Comparison of ENCODE assay signal across 12 cellular contexts in the genomic region with DNA sequence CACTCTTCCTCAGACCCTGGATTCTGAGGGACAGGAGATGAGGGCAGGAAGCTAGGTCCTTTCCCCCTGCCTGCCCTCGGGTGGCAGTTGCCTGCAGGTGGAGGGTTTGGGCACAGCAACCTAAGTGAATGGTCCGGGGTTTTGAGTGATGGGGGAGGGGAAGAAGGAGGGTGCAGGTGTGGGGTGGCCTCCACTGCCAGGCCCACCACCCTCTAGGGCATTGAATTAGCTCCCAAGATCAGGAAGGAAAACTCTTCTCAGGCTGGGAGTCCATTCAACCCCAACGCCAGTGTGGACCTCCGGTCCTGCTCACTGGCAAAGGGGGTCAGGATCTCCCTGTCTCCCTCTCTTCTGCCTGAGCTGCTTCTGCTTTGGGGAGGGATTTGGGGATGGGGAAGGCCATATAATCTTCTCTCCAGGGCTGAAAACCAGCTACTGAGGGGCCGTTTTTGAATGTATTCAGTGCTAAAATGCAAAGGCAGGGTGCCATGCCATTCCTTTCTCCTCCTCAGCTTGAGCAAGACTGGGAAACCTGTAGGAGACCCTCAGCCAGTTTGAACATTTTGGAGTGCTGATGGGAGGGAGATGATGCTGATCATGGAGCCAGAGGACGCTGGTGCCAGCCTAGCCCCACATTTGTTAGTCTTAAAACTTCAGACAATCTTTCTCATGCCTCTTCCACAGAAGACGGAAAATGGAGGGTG. TPM values are rescaled to one million over a fixed set of nuclear protein-coding genes. Genes with fewer than 3 reads are reported as not detected.
DNase-seq lines count a peak whose midpoint lies in the region; ATAC-seq and TF ChIP-seq lines count a peak whose summit lies in the region.
"Had no signal": no experiment of that assay in that cellular context is flagged by ENCODE, and none has a peak within 500 bp of the region (broad histone marks: within the 10 kb centered on the region; RNA-seq: fewer than 3 reads in every experiment).

No MANE protein-coding gene starts in this region.

- TF ChIP-seq POLR2A in esophagus squamous epithelium (IDR thresholded peaks at IDR 0.05) (no peak), transverse colon (IDR thresholded peaks at IDR 0.05) (no peak)

- H3K4me3 Mint-ChIP-seq in activated naive CD4-positive, alpha-beta T cell treated with anti-CD3 and anti-CD28 coated beads, Interleukin-2, amount 10 ng/mL, durations not matched to agents 7 days and 5 days: no peak overlapping the region
- peak overlapping the region; percentile 86 for H3K4me3 Mint-ChIP-seq in T-helper 17 cell

- peaks cover 65% of the 10 kb centered on the region for H3K4me1 Mint-ChIP-seq in activated naive CD4-positive, alpha-beta T cell treated with anti-CD3 and anti-CD28 coated beads, Interleukin-2, amount 10 ng/mL, durations not matched to agents 7 days and 5 days
- H3K4me1 Mint-ChIP-seq in T-helper 17 cell: peaks cover 51% of the 10 kb centered on the region

- CTCF ChIA-PET in activated naive CD4-positive, alpha-beta T cell treated with anti-CD3 and anti-CD28 coated beads, Interleukin-2, amount 10 ng/mL, durations not matched to agents 7 days and 5 days (lab: Charles Lee): interaction anchor here (1.3 to 2.4 kb wide), 4 partner anchors 9 to 135 kb away, joined by 3 to 14 read pairs (median 6); a partner anchor contains a TSS

- H3K27me3 Mint-ChIP-seq in activated naive CD4-positive, alpha-beta T cell treated with anti-CD3 and anti-CD28 coated beads, Interleukin-2, amount 10 ng/mL, durations not matched to agents 7 days and 5 days: no peaks in the 10 kb centered on the region
- no peaks in the 10 kb centered on the region for H3K27me3 Mint-ChIP-seq in T-helper 17 cell

- WGBS in esophagus squamous epithelium, 2 donors: 64 to 71% methylated on average over 4 to 6 of the region's 7 CpGs
- 49 to 50% methylated on average over 2 to 7 of the region's 7 CpGs for WGBS in transverse colon (ENCODE audit: low coverage in 1 of 2), 2 donors

- H3K9me3 ChIP-seq in T-helper 17 cell (ENCODE audit: control insufficient read depth, low read length, poor library complexity, severe bottlenecking) (no peaks in the 10 kb centered on the region), esophagus squamous epithelium (no peaks in the 10 kb centered on the region), transverse colon (no peaks in the 10 kb centered on the region)

- H3K27ac Mint-ChIP-seq in activated naive CD4-positive, alpha-beta T cell treated with anti-CD3 and anti-CD28 coated beads, Interleukin-2, amount 10 ng/mL, durations not matched to agents 7 days and 5 days: peak overlapping the region; percentile 61
- peak overlapping the region; percentile 97 for H3K27ac Mint-ChIP-seq in T-helper 17 cell

- no peak for TF ChIP-seq EP300 in transverse colon (IDR thresholded peaks at IDR 0.05; ENCODE audit: low read depth)

- in situ Hi-C loops in transverse colon (cut with MboI; ENCODE audit: low pct_ligation_motif_present in 1 of 4, low pct_unique_long_range_greater_than_20kb in 1 of 4, low sequenced_read_pairs in 3 of 4): loop anchor here in 2 of 4 donors (10.0 kb wide), 2 partner anchors 132 to 142 kb away; a partner anchor contains a TSS

- TF ChIP-seq CTCF in esophagus squamous epithelium (IDR thresholded peaks at IDR 0.05) (no peak), transverse colon (IDR thresholded peaks at IDR 0.05) (no peak)

- H3K27ac ChIP-seq in esophagus squamous epithelium (peak overlapping the region in 3 of 4 donors; percentile 19 to 93 (median 90)), transverse colon (peak overlapping the region; percentile 91 to 98 (median 96))

- no peaks in the 10 kb centered on the region for H3K9me3 Mint-ChIP-seq in activated naive CD4-positive, alpha-beta T cell treated with anti-CD3 and anti-CD28 coated beads, Interleukin-2, amount 10 ng/mL, durations not matched to agents 7 days and 5 days

- no peak for ATAC-seq in T-helper 17 cell
- ATAC-seq in GM18867 (IDR thresholded peaks at IDR 0.05; ENCODE audit: unreplicated experiment): no peak
- no peak for ATAC-seq in GM21367 (IDR thresholded peaks at IDR 0.05; ENCODE audit: unreplicated experiment)

- peak; percentile 5 for DNase-seq in activated naive CD4-positive, alpha-beta T cell treated with anti-CD3 and anti-CD28 coated beads, Interleukin-2, amount 10 ng/mL, durations not matched to agents 7 days and 5 days
- DNase-seq in activated naive CD4-positive, alpha-beta T cell (lab: John Stamatoyannopoulos, UW): no peak
- DNase-seq in T-helper 17 cell: no peak
- no peak for DNase-seq in esophagus squamous epithelium (lab: John Stamatoyannopoulos, UW)
- DNase-seq in transverse colon: no peak
- no peak for DNase-seq in NCI-H510A treated with DMSO at 0.1 percent for 48 hours (lab: John Stamatoyannopoulos, UW)
- DNase-seq: mesendoderm, NCI-H146, retina had no signal

- H3K4me1 ChIP-seq in esophagus squamous epithelium (peaks cover 15 to 31% (median 18%) of the 10 kb centered on the region in 3 donors), transverse colon (peaks cover 6 to 21% (median 14%) of the 10 kb centered on the region in 4 donors)

- intact Hi-C loops in esophagus squamous epithelium (cut with DNase I) (loop anchor here (5.0 kb wide), 1 partner anchor 134 kb away; no protein-coding TSS in a partner anchor), transverse colon (cut with DNase I; ENCODE audit: low total_unique reads) (loop anchor here (10.0 kb wide), 1 partner anchor 122 kb away; a partner anchor contains a TSS)

- H3K36me3 Mint-ChIP-seq in activated naive CD4-positive, alpha-beta T cell treated with anti-CD3 and anti-CD28 coated beads, Interleukin-2, amount 10 ng/mL, durations not matched to agents 7 days and 5 days: peaks cover 8% of the 10 kb centered on the region
- H3K36me3 Mint-ChIP-seq in T-helper 17 cell (ENCODE audit: low read depth): no peaks in the 10 kb centered on the region

- H3K4me3 ChIP-seq in esophagus squamous epithelium: no peak overlapping the region
- H3K4me3 ChIP-seq in transverse colon: no peak overlapping the region

- peaks cover 0 to 14% (median 0%) of the 10 kb centered on the region in 4 donors for H3K27me3 ChIP-seq in esophagus squamous epithelium
- H3K27me3 ChIP-seq in transverse colon: peaks cover 14% of the 10 kb centered on the region

- no peaks in the 10 kb centered on the region for H3K36me3 ChIP-seq in esophagus squamous epithelium
- H3K36me3 ChIP-seq in transverse colon: no peaks in the 10 kb centered on the region

RNA-seq across cellular contexts. Expression of a gene that starts 18.8 kb away (rescaled TPM):
- not detected for total RNA-seq in T-helper 17 cell
- 10 to 100 TPM; 25.1 to 62.1 (median 55.9) TPM for total RNA-seq in esophagus squamous epithelium
- total RNA-seq in transverse colon: 10 to 100 TPM; 25.9 to 44.5 (median 32.3) TPM
- total RNA-seq: HT1080 had no signal

RNA-seq across cellular contexts. Expression of a gene that starts 26.2 kb away (rescaled TPM):
- total RNA-seq in T-helper 17 cell: 10 to 100 TPM; 36.9 to 41.8 TPM
- total RNA-seq in esophagus squamous epithelium: 10 to 100 TPM; 44.4 to 55.2 (median 53.2) TPM
- 100 to 1,000 TPM in 3 of 4 donors, 10 to 100 TPM in 1; 99.3 to 215 (median 109) TPM for total RNA-seq in transverse colon

RNA-seq across cellular contexts. Expression of a gene that starts 56.7 kb away (rescaled TPM):
- total RNA-seq in T-helper 17 cell (1 to 10 TPM; 1.3 to 3.5 TPM), esophagus squamous epithelium (100 to 1,000 TPM in 1 of 4 donors, 10 to 100 TPM in 3; 75.2 to 170 (median 86.5) TPM), transverse colon (100 to 1,000 TPM; 175 to 439 (median 234) TPM)

Comparison
In these comparisons a context has a peak if more than half of its experiments do, and no peak if none do; other contexts are left out.
1. RNA of a gene that starts 18.8 kb away (total RNA-seq): 25.1 to 62.1 TPM in esophagus squamous epithelium and 25.9 to 44.5 TPM in transverse colon; not detected in T-helper 17 cell; every median in the first group is over 10 times any median in the second.
2. RNA of a gene that starts 56.7 kb away (total RNA-seq): 175 to 439 TPM in transverse colon and 75.2 to 170 TPM in esophagus squamous epithelium; 1.3 to 3.5 TPM in T-helper 17 cell; every median in the first group is over 10 times any median in the second.